Comparison of ENCODE assay signal across 11 cellular contexts in the genomic region with DNA sequence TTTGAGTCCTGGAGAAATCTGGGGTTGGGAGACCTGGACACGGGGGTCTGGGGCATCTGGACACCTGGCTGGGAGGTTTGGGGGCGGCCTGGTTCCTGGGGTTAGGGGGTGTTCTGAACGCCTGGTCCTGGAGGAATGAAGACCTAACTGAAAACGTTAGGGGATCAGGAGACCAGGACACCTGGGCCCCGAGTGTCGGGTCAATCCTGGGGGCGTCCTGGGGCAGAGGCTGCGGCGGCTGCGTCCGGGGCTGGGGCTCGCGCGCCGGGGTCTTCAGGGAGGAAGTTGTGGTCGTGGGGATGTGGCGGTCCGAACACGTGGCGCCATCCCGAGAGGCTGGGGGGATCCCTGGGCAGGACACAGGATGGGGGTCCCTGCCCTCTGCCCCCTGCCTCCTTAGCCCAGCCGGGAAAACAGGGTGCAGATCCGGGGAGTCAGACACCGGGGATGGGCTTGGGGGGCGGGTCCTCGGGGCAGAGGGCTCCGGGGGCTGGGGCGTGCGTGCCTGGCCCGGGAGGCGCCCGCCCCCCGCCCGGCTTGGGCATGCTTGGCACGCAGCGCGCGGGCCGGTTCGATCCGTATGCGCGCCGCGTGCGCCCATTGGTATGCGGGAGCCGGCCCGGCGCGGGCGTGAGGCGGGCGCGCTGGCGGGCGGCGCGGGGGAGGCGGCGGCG. TPM values are rescaled to one million over a fixed set of nuclear protein-coding genes. Genes with fewer than 3 reads are reported as not detected.
DNase-seq lines count a peak whose midpoint lies in the region; ATAC-seq and TF ChIP-seq lines count a peak whose summit lies in the region.
"Had no signal": no experiment of that assay in that cellular context is flagged by ENCODE, and none has a peak within 500 bp of the region (broad histone marks: within the 10 kb centered on the region; RNA-seq: fewer than 3 reads in every experiment).

No MANE protein-coding gene starts in this region.

- H3K36me3 ChIP-seq in NT2/D1 (ENCODE audit: insufficient read depth, insufficient read length, low read length) (no peaks in the 10 kb centered on the region), fibroblast of lung (ENCODE audit: control insufficient read depth, insufficient read depth, low read length) (no peaks in the 10 kb centered on the region), left lung (no peaks in the 10 kb centered on the region)
- H3K36me3 ChIP-seq: ovary had no signal

- H3K27me3 ChIP-seq in NT2/D1 (ENCODE audit: insufficient read depth, insufficient read length) (peaks cover 60% of the 10 kb centered on the region), fibroblast of lung (ENCODE audit: control insufficient read depth, insufficient read depth, low read length) (peaks cover 26% of the 10 kb centered on the region), left lung (peaks cover 57 to 76% of the 10 kb centered on the region in 2 donors)

- H4K20me1 ChIP-seq in fibroblast of lung (ENCODE audit: control insufficient read depth, extremely low read depth, insufficient read depth, low read length) = no peaks in the 10 kb centered on the region

- peak; percentile 30 for DNase-seq in EL
- DNase-seq in NT2/D1 (ENCODE audit: low read depth, low spot score) = no peak
- no peak for DNase-seq in fibroblast of lung (ENCODE audit: low read depth in 2 of 2)
- DNase-seq in skeletal muscle cell (ENCODE audit: low read depth) = no peak
- no peak for DNase-seq in stimulated activated CD4-positive, alpha-beta T cell treated with anti-CD3 and anti-CD28 coated beads, Interleukin-4, amount 100 ng/mL, for 24 hours
- no peak for DNase-seq in left lung
- DNase-seq: activated naive CD4-positive, alpha-beta T cell treated with Interleukin-2 at 50 U/mL for 16 hours; NCI-H510A treated with DMSO at 0.1 percent for 48 hours; ovary; T-helper 9 cell had no signal

- H3K9ac ChIP-seq in NT2/D1 (ENCODE audit: insufficient read length, low read depth) (peak overlapping the region; percentile 64), fibroblast of lung (ENCODE audit: insufficient read depth, low read length) (no peak overlapping the region)

- H3K79me2 ChIP-seq in fibroblast of lung (ENCODE audit: control insufficient read depth, insufficient read depth, low read length) = no peaks in the 10 kb centered on the region

- no peak overlapping the region for H3K27ac ChIP-seq in fibroblast of lung (ENCODE audit: insufficient read depth, low read length)
- H3K27ac ChIP-seq in left lung = no peak overlapping the region
- H3K27ac ChIP-seq: ovary had no signal

- H3K9me3 ChIP-seq in NT2/D1 (ENCODE audit: insufficient read depth, low read length) (no peaks in the 10 kb centered on the region), fibroblast of lung (ENCODE audit: control insufficient read depth, insufficient read depth, low read depth, low read length) (no peaks in the 10 kb centered on the region), left lung (no peaks in the 10 kb centered on the region)
- H3K9me3 ChIP-seq: ovary had no signal

- H3K4me1 ChIP-seq in NT2/D1 (ENCODE audit: insufficient read depth, insufficient read length) (peaks cover 5% of the 10 kb centered on the region), fibroblast of lung (ENCODE audit: control insufficient read depth, extremely low read depth, insufficient read depth, low read length) (no peaks in the 10 kb centered on the region), left lung (peaks cover 14 to 24% of the 10 kb centered on the region in 2 donors)

- H2AFZ ChIP-seq in fibroblast of lung (ENCODE audit: low read length) = no peak overlapping the region

- TF ChIP-seq CTCF in fibroblast of lung (conservative IDR thresholded peaks at IDR 0.05 in 1 of 2, IDR thresholded peaks at IDR 0.05 in 1 of 2; ENCODE audit: low read depth in 1 of 2, low read length in 2 of 2) (no peak), left lung (IDR thresholded peaks at IDR 0.05) (no peak)

- peak overlapping the region; percentile 45 for H3K4me3 ChIP-seq in NT2/D1 (ENCODE audit: insufficient read length, low read depth)
- peak overlapping the region in 1 of 4 experiments; percentile 17 for H3K4me3 ChIP-seq in fibroblast of lung (replicated peaks in 1 of 4; ENCODE audit: control extremely low read depth in 1 of 4, insufficient read depth in 1 of 4, low read depth in 3 of 4, low read length in 4 of 4)
- peak overlapping the region; percentile 55 for H3K4me3 ChIP-seq in skeletal muscle cell (ENCODE audit: low read depth, low read length)
- no peak overlapping the region for H3K4me3 ChIP-seq in left lung
- H3K4me3 ChIP-seq: ovary had no signal

- ATAC-seq in left lung = no peak
- no peak for ATAC-seq in GM19452 (IDR thresholded peaks at IDR 0.05; ENCODE audit: unreplicated experiment)

- H3K4me2 ChIP-seq in fibroblast of lung (ENCODE audit: extremely low read depth, insufficient read depth, low read length) = peak overlapping the region; percentile 51

- intact Hi-C loops in left lung (cut with DNase I) = no loop called here

RNA-seq across cellular contexts. Expression of gene NPAS1, which starts 0.6 kb away (rescaled TPM):
- total RNA-seq in fibroblast of lung (0.26 and 0.33 TPM in 2 replicates), left lung (under 1 TPM; 0.50 to 0.70 TPM)
- 0.22 and 0.34 TPM in 2 replicates for polyA plus RNA-seq in fibroblast of lung
- 0.84 and 0.88 TPM in 2 replicates for polyA plus RNA-seq in fibroblast of lung (2012)
- polyA minus RNA-seq in fibroblast of lung (ENCODE audit: low replicate concordance) = 0.44 and 0.71 TPM in 2 replicates

RNA-seq across cellular contexts. Expression of gene TMEM160, which starts 28.2 kb away (rescaled TPM):
- total RNA-seq in fibroblast of lung = 7.7 and 27.1 TPM in 2 replicates
- polyA plus RNA-seq in fibroblast of lung = 4.1 and 6.9 TPM in 2 replicates
- polyA plus RNA-seq in fibroblast of lung (2012) = 16.4 and 34.2 TPM in 2 replicates
- polyA minus RNA-seq in fibroblast of lung (ENCODE audit: low replicate concordance) = 1.9 and 2.9 TPM in 2 replicates
- 10 to 100 TPM; 31.6 to 33.5 TPM for total RNA-seq in left lung

Comparison
In these comparisons a context has a peak if more than half of its experiments do, and no peak if none do; other contexts are left out.
1. H3K4me3 ChIP-seq: peak in NT2/D1 (single experiment) and skeletal muscle cell (single experiment); none in left lung (0 of 2).